Comparison of ENCODE assay signal across 1 cellular context in the genomic region with DNA sequence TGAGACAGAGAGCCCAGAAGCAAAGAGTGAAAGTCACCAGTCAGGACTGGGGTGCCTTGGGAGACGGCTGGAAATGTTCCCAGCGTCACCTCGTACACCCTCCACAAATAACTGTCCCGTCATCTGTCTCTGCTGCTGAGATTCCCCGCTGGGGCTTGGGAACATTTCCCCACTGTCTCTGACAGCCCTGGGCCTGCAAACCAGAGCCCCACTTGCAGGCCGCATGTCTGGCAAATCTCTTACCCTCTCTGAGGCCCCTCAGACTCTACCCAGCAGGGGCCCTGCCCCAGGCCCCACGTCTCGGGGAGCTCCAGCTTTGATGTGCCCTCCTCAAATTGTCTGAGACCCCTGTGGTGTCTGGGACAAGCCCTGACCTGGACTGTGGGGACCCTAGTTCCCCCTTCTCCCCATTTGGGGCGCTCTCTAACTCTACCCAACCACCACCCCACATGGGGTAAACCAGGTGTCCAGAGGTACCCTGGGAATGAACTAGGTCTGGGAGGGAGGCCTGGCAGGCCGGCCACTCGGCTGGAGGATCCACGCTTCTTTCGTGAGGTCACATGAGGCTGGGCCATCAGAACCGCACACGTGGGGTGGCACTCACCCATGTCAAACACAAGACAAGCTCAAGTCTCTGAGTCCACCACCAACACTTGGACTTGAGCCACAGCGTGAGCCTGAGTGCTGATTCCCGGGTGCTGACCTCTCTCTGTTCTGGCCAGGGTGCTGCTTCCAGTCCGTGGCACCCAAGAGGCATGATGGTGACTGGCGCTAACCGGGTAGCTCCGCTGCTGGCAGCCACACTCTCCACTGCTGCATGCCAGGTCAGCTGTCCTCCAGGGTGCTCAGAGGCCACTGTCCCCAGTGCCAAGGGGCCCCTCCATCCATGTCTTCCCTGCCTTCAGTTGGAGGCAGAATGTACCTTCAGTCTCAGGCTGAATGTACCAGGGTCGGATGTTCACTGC.
TF ChIP-seq lines count a peak whose summit lies in the region.

No MANE protein-coding gene starts in this region.

TF ChIP-seq in IMR-90, 13 proteins besides CTCF, POLR2A, EP300 and RAD21:
- TF ChIP-seq CHD1 (IDR thresholded peaks at IDR 0.05; ENCODE audit: low read depth, low read length): no peak
TF ChIP-seq in IMR-90: peak in this region for 0.
